ENCODE assay signal across 17 cellular contexts in genomic region chr19:18610556-18611326, GRCh38. TPM values are rescaled to one million over a fixed set of nuclear protein-coding genes. Genes with fewer than 3 reads are reported as not detected.
DNase-seq lines count a peak whose midpoint lies in the region; ATAC-seq, FAIRE-seq and TF ChIP-seq lines count a peak whose summit lies in the region.
"Had no signal": no experiment of that assay in that cellular context is flagged by ENCODE, and none has a peak within 500 bp of the region (broad histone marks: within the 10 kb centered on the region; RNA-seq: fewer than 3 reads in every experiment).

No MANE protein-coding gene starts in this region.

- H3K27me3 ChIP-seq in CD4-positive, CD25-positive, alpha-beta regulatory T cell (ENCODE audit: control insufficient read depth, insufficient read depth, low read length), result peaks cover 23% of the 10 kb centered on the region
- peaks cover 91% of the 10 kb centered on the region for H3K27me3 ChIP-seq in MM.1S (replicated peaks; ENCODE audit: insufficient read depth, low read length)

- no peak overlapping the region for H3K4me2 ChIP-seq in MM.1S (ENCODE audit: low read depth, low read length)

- no peak overlapping the region for H3K27ac ChIP-seq in CD4-positive, CD25-positive, alpha-beta regulatory T cell (ENCODE audit: insufficient read depth, low read length, poor library complexity, severe bottlenecking)
- no peak overlapping the region for H3K27ac ChIP-seq in MM.1S (ENCODE audit: low read length)
- H3K27ac ChIP-seq: C4-2B, SJSA1 had no signal

- H3K4me1 Mint-ChIP-seq in CD4-positive, CD25-positive, alpha-beta regulatory T cell, result peaks cover 0 to 26% (median 4%) of the 10 kb centered on the region in 4 donors
- H3K4me1 Mint-ChIP-seq in chondrocyte (ENCODE audit: low read depth) (peaks cover 23% of the 10 kb centered on the region), mesothelial cell of epicardium (peaks cover 29% of the 10 kb centered on the region)

- H3F3A ChIP-seq in MM.1S (ENCODE audit: insufficient read depth, low read length), result no peaks in the 10 kb centered on the region

- peaks cover 70% of the 10 kb centered on the region for H3K27me3 Mint-ChIP-seq in CD4-positive, CD25-positive, alpha-beta regulatory T cell
- H3K27me3 Mint-ChIP-seq in chondrocyte (ENCODE audit: low read depth) (peaks cover 50% of the 10 kb centered on the region), mesothelial cell of epicardium (ENCODE audit: low read depth) (peaks cover 84% of the 10 kb centered on the region)

- H3K36me3 ChIP-seq in CD4-positive, CD25-positive, alpha-beta regulatory T cell (ENCODE audit: control insufficient read depth, insufficient read depth, low read length), result no peaks in the 10 kb centered on the region
- H3K36me3 ChIP-seq in MM.1S (replicated peaks; ENCODE audit: insufficient read depth, low read length), result no peaks in the 10 kb centered on the region
- H3K36me3 ChIP-seq: SJSA1 had no signal

- no peak overlapping the region for H2AFZ ChIP-seq in MM.1S (ENCODE audit: low read length)

- no peaks in the 10 kb centered on the region for H3K9me3 ChIP-seq in CD4-positive, CD25-positive, alpha-beta regulatory T cell (ENCODE audit: control insufficient read depth in 2 of 2, low read length in 2 of 2)
- H3K9me3 ChIP-seq in MM.1S (replicated peaks; ENCODE audit: insufficient read depth, low read length), result no peaks in the 10 kb centered on the region
- H3K9me3 ChIP-seq: SJSA1 had no signal

- no peaks in the 10 kb centered on the region for H3K9me2 ChIP-seq in MM.1S (replicated peaks; ENCODE audit: insufficient read depth, low read length)

- H3K9ac ChIP-seq in MM.1S (ENCODE audit: low read length), result no peak overlapping the region

- no peaks in the 10 kb centered on the region for H4K20me1 ChIP-seq in MM.1S (ENCODE audit: insufficient read depth, low read length)

- no peak for ATAC-seq in CD4-positive, CD25-positive, alpha-beta regulatory T cell (ENCODE audit: low read depth in 2 of 2)
- ATAC-seq: activated CD4-positive, CD25-positive, alpha-beta regulatory T cell treated with anti-CD3 and anti-CD28 coated beads, Interleukin-2, amount 50 U/mL, for 24 hours had no signal

- no peaks in the 10 kb centered on the region for H3K79me2 ChIP-seq in MM.1S (ENCODE audit: low read length)

- peak overlapping the region in 3 of 4 donors; percentile 43 to 74 (median 63) for H3K4me3 Mint-ChIP-seq in CD4-positive, CD25-positive, alpha-beta regulatory T cell
- peak overlapping the region; percentile 25 for H3K4me3 Mint-ChIP-seq in chondrocyte (ENCODE audit: unreplicated experiment)
- H3K4me3 Mint-ChIP-seq in mesothelial cell of epicardium, result peak overlapping the region; percentile 57

- DNase-seq in CD4-positive, CD25-positive, alpha-beta regulatory T cell, result no peak
- DNase-seq in HTR-8/SVneo (ENCODE audit: insufficient read length, low spot score), result no peak
- DNase-seq in chondrocyte (ENCODE audit: low spot score), result no peak
- no peak for DNase-seq in mesothelial cell of epicardium (ENCODE audit: low spot score in 2 of 2, unreplicated experiment in 2 of 2)
- DNase-seq in GM20000 (ENCODE audit: low spot score), result no peak
- no peak for DNase-seq in UCSD-AML1 (lab: John Stamatoyannopoulos, UW; ENCODE audit: unreplicated experiment)
- no peak for DNase-seq in MM.1S
- no peak for DNase-seq in central memory CD4-positive, alpha-beta T cell
- DNase-seq: Karpas-422; NCI-H187 treated with DMSO at 0.1 percent for 48 hours; stimulated activated CD4-positive, alpha-beta T cell treated with anti-CD3 and anti-CD28 coated beads, Interleukin-2, amount 100 ng/mL, for 24 hours; stimulated activated naive CD4-positive, alpha-beta T cell treated with Interleukin-2 at 50 U/mL for 16 hours had no signal

- no peak for TF ChIP-seq CTCF in chondrocyte (IDR thresholded peaks at IDR 0.05)
- TF ChIP-seq CTCF in mesothelial cell of epicardium (IDR thresholded peaks at IDR 0.05; ENCODE audit: unreplicated experiment), result no peak
- no peak for TF ChIP-seq CTCF in GM20000 (IDR thresholded peaks at IDR 0.05; ENCODE audit: extremely low read depth, missing control alignments)
- no peak for TF ChIP-seq CTCF in MM.1S (IDR thresholded peaks at IDR 0.05; ENCODE audit: low read length)

- peaks cover 3% of the 10 kb centered on the region for H3K36me3 Mint-ChIP-seq in CD4-positive, CD25-positive, alpha-beta regulatory T cell
- H3K36me3 Mint-ChIP-seq in chondrocyte (ENCODE audit: low read depth) (peaks cover 3% of the 10 kb centered on the region), mesothelial cell of epicardium (no peaks in the 10 kb centered on the region)
- H3K36me3 Mint-ChIP-seq: memory B cell had no signal

- peaks cover 39% of the 10 kb centered on the region for H3K4me1 ChIP-seq in CD4-positive, CD25-positive, alpha-beta regulatory T cell (ENCODE audit: control insufficient read depth, insufficient read depth, low read length, poor library complexity, severe bottlenecking)
- H3K4me1 ChIP-seq in MM.1S (ENCODE audit: low read length), result no peaks in the 10 kb centered on the region

- H3K4me3 ChIP-seq in CD4-positive, CD25-positive, alpha-beta regulatory T cell (ENCODE audit: low read depth, low read length), result no peak overlapping the region
- no peak overlapping the region for H3K4me3 ChIP-seq in MM.1S (ENCODE audit: low read length)
- H3K4me3 ChIP-seq: SJSA1 had no signal

- peaks cover 0 to 2% (median 0%) of the 10 kb centered on the region in 7 donors for H3K9me3 Mint-ChIP-seq in CD4-positive, CD25-positive, alpha-beta regulatory T cell
- no peaks in the 10 kb centered on the region for H3K9me3 Mint-ChIP-seq in chondrocyte (ENCODE audit: low read depth)
- H3K9me3 Mint-ChIP-seq in mesothelial cell of epicardium, result no peaks in the 10 kb centered on the region
- H3K9me3 Mint-ChIP-seq: memory B cell had no signal

- peak overlapping the region in 1 of 3 donors; percentile 62 for H3K27ac Mint-ChIP-seq in CD4-positive, CD25-positive, alpha-beta regulatory T cell
- H3K27ac Mint-ChIP-seq in chondrocyte (ENCODE audit: unreplicated experiment) (no peak overlapping the region), mesothelial cell of epicardium (no peak overlapping the region)
- H3K27ac Mint-ChIP-seq: memory B cell had no signal

- peak; percentile 86 for FAIRE-seq in HTR-8/SVneo (lab: Jason Lieb, UNC)

RNA-seq across cellular contexts. Expression of gene TMEM59L, which starts 1.9 kb away (rescaled TPM):
- not detected for total RNA-seq in CD4-positive, CD25-positive, alpha-beta regulatory T cell
- polyA plus RNA-seq in CD4-positive, CD25-positive, alpha-beta regulatory T cell, result not detected
- total RNA-seq in chondrocyte (4.4 to 4.8 TPM (median 4.4 TPM) in 3 replicates), mesothelial cell of epicardium (4.9 to 6.4 TPM (median 4.9 TPM) in 3 replicates)
- total RNA-seq: SJSA1 had no signal

RNA-seq across cellular contexts. Expression of gene CRLF1, which starts 4.1 kb away (rescaled TPM):
- not detected for total RNA-seq in CD4-positive, CD25-positive, alpha-beta regulatory T cell
- polyA plus RNA-seq in CD4-positive, CD25-positive, alpha-beta regulatory T cell, result 1 to 10 TPM in 1 of 4 donors, under 1 TPM in 1, not detected in 2; 0.31 to 1.1 TPM
- 13.2 to 21.9 TPM (median 15.3 TPM) in 3 replicates for total RNA-seq in chondrocyte
- total RNA-seq in mesothelial cell of epicardium, result 0.89 to 2.0 TPM (median 1.0 TPM) in 3 replicates
- total RNA-seq: pulmonary artery endothelial cell had no signal

RNA-seq across cellular contexts. Expression of gene REX1BD, which starts 22.1 kb away (rescaled TPM):
- 87.4 TPM for total RNA-seq in CD4-positive, CD25-positive, alpha-beta regulatory T cell
- 100 to 1,000 TPM; 139 to 163 (median 148) TPM for polyA plus RNA-seq in CD4-positive, CD25-positive, alpha-beta regulatory T cell
- total RNA-seq in chondrocyte (46.9 to 89.0 TPM (median 54.1 TPM) in 3 replicates), mesothelial cell of epicardium (56.5 to 58.8 TPM (median 58.3 TPM) in 3 replicates)

RNA-seq across cellular contexts. Expression of gene KLHL26, which starts 26.1 kb away (rescaled TPM):
- 16.7 TPM for total RNA-seq in CD4-positive, CD25-positive, alpha-beta regulatory T cell
- polyA plus RNA-seq in CD4-positive, CD25-positive, alpha-beta regulatory T cell, result 1 to 10 TPM; 1.8 to 4.0 (median 2.6) TPM
- total RNA-seq in chondrocyte (6.6 to 9.8 TPM (median 8.0 TPM) in 3 replicates), mesothelial cell of epicardium (12.0 to 13.2 TPM (median 12.6 TPM) in 3 replicates)

RNA-seq across cellular contexts. Expression of gene UBA52, which starts 39.1 kb away (rescaled TPM):
- total RNA-seq in CD4-positive, CD25-positive, alpha-beta regulatory T cell, result 1,556 TPM
- 1,000 to 10,000 TPM; 1,213 to 1,759 (median 1,573) TPM for polyA plus RNA-seq in CD4-positive, CD25-positive, alpha-beta regulatory T cell
- total RNA-seq in chondrocyte (712 to 830 TPM (median 749 TPM) in 3 replicates), mesothelial cell of epicardium (846 to 875 TPM (median 857 TPM) in 3 replicates)
